Comparison of ENCODE assay signal across 17 cellular contexts in the genomic region with DNA sequence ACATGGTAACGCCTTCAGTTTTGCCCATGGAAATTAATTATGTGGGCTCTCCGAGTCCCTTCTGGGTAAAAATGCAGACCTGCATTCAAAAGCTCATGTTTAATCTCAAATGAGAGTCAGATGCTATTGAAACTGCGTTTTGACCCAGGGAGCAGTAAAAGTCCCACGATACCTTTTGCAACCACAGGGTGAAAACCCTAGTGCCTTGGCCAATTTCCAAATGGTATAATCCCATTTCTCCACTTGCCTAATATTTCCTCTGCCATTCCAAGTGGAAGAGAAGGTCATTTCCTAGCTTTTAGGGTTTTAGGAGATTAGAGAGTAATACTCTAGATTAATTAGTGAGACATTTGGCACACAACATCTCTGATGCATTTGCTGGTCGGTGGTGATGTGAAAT.
"Had no signal": no experiment of that assay in that cellular context is flagged by ENCODE, and none has a peak within 500 bp of the region (broad histone marks: within the 10 kb centered on the region; RNA-seq: fewer than 3 reads in every experiment).

No MANE protein-coding gene starts in this region.

- FAIRE-seq: small intestine had no signal

- H3K4me1 ChIP-seq: right atrium auricular region had no signal

- H3K27me3 ChIP-seq: gastroesophageal sphincter, right atrium auricular region, suprapubic skin, thyroid gland had no signal

- ATAC-seq: esophagus mucosa; gastroesophageal sphincter; left cardiac atrium; mucosa of descending colon; naive thymus-derived CD8-positive, alpha-beta T cell had no signal

- DNase-seq: cortex of kidney; dorsolateral prefrontal cortex; effector CD8-positive, alpha-beta T cell; glutamatergic neuron; left cardiac atrium; mammary epithelial cell; mucosa of descending colon; naive thymus-derived CD8-positive, alpha-beta T cell; posterior cingulate gyrus; small intestine; stimulated activated CD4-positive, alpha-beta T cell treated with anti-CD3 and anti-CD28 coated beads, Interleukin-2, amount 100 ng/mL, for 48 hours; stimulated activated naive CD4-positive, alpha-beta T cell treated with Interleukin-2 at 50 U/mL for 16 hours; thyroid gland had no signal

- H3K27ac ChIP-seq: dorsolateral prefrontal cortex, right atrium auricular region, suprapubic skin, thyroid gland had no signal

- H3K4me3 ChIP-seq: dorsolateral prefrontal cortex, gastroesophageal sphincter, mucosa of descending colon, right atrium auricular region, suprapubic skin, thyroid gland had no signal

- H3K9me3 ChIP-seq: gastroesophageal sphincter, mucosa of descending colon, right atrium auricular region, suprapubic skin, thyroid gland had no signal
